8 cellular contexts compared by ENCODE assay signal in genomic region chr5:134289509-134290113, GRCh38.
DNase-seq lines count a peak whose midpoint lies in the region; TF ChIP-seq lines count a peak whose summit lies in the region.

No MANE protein-coding gene starts in this region.

- in situ Hi-C loops in GM23248 (cut with MboI), result loop anchor here (5.0 kb wide), 1 partner anchor 102 kb away; no protein-coding TSS in a partner anchor

- H3K79me2 ChIP-seq in GM23248 (ENCODE audit: insufficient read depth), result no peaks in the 10 kb centered on the region

- H3K4me3 Mint-ChIP-seq in activated CD4-positive, alpha-beta T cell treated with anti-CD3 and anti-CD28 coated beads, Interleukin-2, amount 10 ng/mL, durations not matched to agents 7 days and 5 days, result no peak overlapping the region

- no peak overlapping the region for H3K4me3 ChIP-seq in GM23248
- H3K4me3 ChIP-seq in testis, result no peak overlapping the region

- no peaks in the 10 kb centered on the region for H3K9me3 ChIP-seq in GM23248 (ENCODE audit: low read depth)
- no peaks in the 10 kb centered on the region for H3K9me3 ChIP-seq in testis

- CTCF ChIA-PET in activated CD4-positive, alpha-beta T cell treated with anti-CD3 and anti-CD28 coated beads, Interleukin-2, amount 10 ng/mL, durations not matched to agents 7 days and 5 days (lab: Charles Lee), result interaction anchor here (0.5 to 1.5 kb wide), 9 partner anchors 15 to 282 kb away, joined by 3 to 7 read pairs (median 4); no protein-coding TSS in a partner anchor

- H4K20me1 ChIP-seq in GM23248 (ENCODE audit: insufficient read depth), result no peaks in the 10 kb centered on the region

- H3K9ac ChIP-seq in GM23248, result no peak overlapping the region

- no peaks in the 10 kb centered on the region for H3K4me1 ChIP-seq in GM23248 (ENCODE audit: insufficient read depth)
- H3K4me1 ChIP-seq in testis, result no peaks in the 10 kb centered on the region

- H3K4me2 ChIP-seq in GM23248 (ENCODE audit: unreplicated experiment), result no peak overlapping the region

- no peak for TF ChIP-seq POLR2A in erythroblast (IDR thresholded peaks at IDR 0.05; ENCODE audit: low read length)
- no peak for TF ChIP-seq POLR2A in testis (IDR thresholded peaks at IDR 0.05)

- H3K27ac ChIP-seq in GM23248, result no peak overlapping the region
- H3K27ac ChIP-seq in testis, result no peak overlapping the region

- H2AFZ ChIP-seq in GM23248, result no peak overlapping the region

- DNase-seq in C1 segment of cervical spinal cord (lab: John Stamatoyannopoulos, UW), result peak in 8 of 14 donors; percentile 1 to 51 (median 8)
- DNase-seq in GM23248, result peak; percentile 85
- peak; percentile 47 for DNase-seq in NCI-H345 (lab: John Stamatoyannopoulos, UW)
- DNase-seq in activated CD4-positive, alpha-beta T cell treated with anti-CD3 and anti-CD28 coated beads, Interleukin-2, amount 10 ng/mL, durations not matched to agents 7 days and 5 days, result peak; percentile 47
- peak; percentile 80 to 89 for DNase-seq in erythroblast (lab: John Stamatoyannopoulos, UW)
- DNase-seq in myocyte (ENCODE audit: low read depth), result peak; percentile 82
- DNase-seq in testis, result peak; percentile 63
- DNase-seq in activated CD4-positive, CD25-positive, alpha-beta regulatory T cell (lab: John Stamatoyannopoulos, UW), result no peak

- peaks cover 11% of the 10 kb centered on the region for H3K27me3 Mint-ChIP-seq in activated CD4-positive, alpha-beta T cell treated with anti-CD3 and anti-CD28 coated beads, Interleukin-2, amount 10 ng/mL, durations not matched to agents 7 days and 5 days

- intact Hi-C loops in testis (cut with DNase I; ENCODE audit: low total_unique reads), result loop anchor here (5.0 kb wide), 1 partner anchor 107 kb away; no protein-coding TSS in a partner anchor

- WGBS in GM23248 (ENCODE audit: low coverage in 1 of 2, low lambda C conversion rate in 2 of 2, missing lambda C conversion rate in 2 of 2), 2 experiments, result 19 to 26% methylated on average over 7 of the region's 7 CpGs
- WGBS in testis, 2 donors, result 52 to 57% methylated on average over 7 of the region's 7 CpGs

- peaks cover 4% of the 10 kb centered on the region for H3K4me1 Mint-ChIP-seq in activated CD4-positive, alpha-beta T cell treated with anti-CD3 and anti-CD28 coated beads, Interleukin-2, amount 10 ng/mL, durations not matched to agents 7 days and 5 days

- H3K9me2 ChIP-seq in GM23248 (ENCODE audit: insufficient read depth), result no peaks in the 10 kb centered on the region

- POLR2A ChIA-PET in activated CD4-positive, alpha-beta T cell treated with anti-CD3 and anti-CD28 coated beads, Interleukin-2, amount 10 ng/mL, durations not matched to agents 7 days and 5 days (lab: Charles Lee), result no interaction called here

- H3K36me3 ChIP-seq in GM23248 (ENCODE audit: low read depth), result no peaks in the 10 kb centered on the region
- H3K36me3 ChIP-seq in testis (ENCODE audit: low read depth, missing control alignments), result no peaks in the 10 kb centered on the region

- no peaks in the 10 kb centered on the region for H3K27me3 ChIP-seq in GM23248 (replicated peaks; ENCODE audit: insufficient read depth)
- H3K27me3 ChIP-seq in testis, result no peaks in the 10 kb centered on the region

- H3K27ac Mint-ChIP-seq in activated CD4-positive, alpha-beta T cell treated with anti-CD3 and anti-CD28 coated beads, Interleukin-2, amount 10 ng/mL, durations not matched to agents 7 days and 5 days, result no peak overlapping the region

- H3K9me3 Mint-ChIP-seq in activated CD4-positive, alpha-beta T cell treated with anti-CD3 and anti-CD28 coated beads, Interleukin-2, amount 10 ng/mL, durations not matched to agents 7 days and 5 days, result peaks cover 6% of the 10 kb centered on the region

- peak; percentile 49 to 71 (median 62) for TF ChIP-seq CTCF in testis (IDR thresholded peaks at IDR 0.05)

- H3F3A ChIP-seq in GM23248 (ENCODE audit: insufficient read depth), result no peaks in the 10 kb centered on the region

- H3K36me3 Mint-ChIP-seq in activated CD4-positive, alpha-beta T cell treated with anti-CD3 and anti-CD28 coated beads, Interleukin-2, amount 10 ng/mL, durations not matched to agents 7 days and 5 days (ENCODE audit: low read depth), result no peaks in the 10 kb centered on the region

Comparison
In these comparisons a context has a peak if more than half of its experiments do, and no peak if none do; other contexts are left out.
1. DNase-seq: peak in C1 segment of cervical spinal cord (8 of 14), GM23248 (single experiment), NCI-H345 (single experiment), activated CD4-positive, alpha-beta T cell treated with anti-CD3 and anti-CD28 coated beads, Interleukin-2, amount 10 ng/mL, durations not matched to agents 7 days and 5 days (single experiment), erythroblast (2 of 2), myocyte (single experiment) and testis (single experiment); none in activated CD4-positive, CD25-positive, alpha-beta regulatory T cell (0 of 4).